ENCODE assay signal across 26 cellular contexts in the genomic region with DNA sequence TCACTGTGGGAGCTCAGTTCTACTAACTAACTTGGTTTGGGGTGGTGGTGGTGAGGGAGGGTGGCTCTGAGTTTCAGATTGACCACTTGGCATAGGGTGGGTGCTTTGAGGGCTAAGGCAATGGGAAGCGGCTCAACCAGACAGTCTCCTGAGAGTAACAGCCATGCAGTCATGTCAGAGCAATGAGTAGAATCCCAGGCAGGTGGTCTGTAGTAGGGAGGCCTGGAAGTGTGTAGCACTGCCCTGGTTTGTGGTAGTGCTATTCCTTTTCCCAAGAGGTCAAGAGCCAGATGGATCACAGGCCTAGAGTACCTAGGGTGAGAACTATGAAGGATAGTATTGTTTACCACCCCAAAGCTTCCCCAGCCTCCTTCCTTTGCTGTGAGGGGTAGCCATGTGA. TPM values are rescaled to one million over a fixed set of nuclear protein-coding genes. Genes with fewer than 3 reads are reported as not detected.
DNase-seq lines count a peak whose midpoint lies in the region; ATAC-seq, FAIRE-seq and TF ChIP-seq lines count a peak whose summit lies in the region.
"Had no signal": no experiment of that assay in that cellular context is flagged by ENCODE, and none has a peak within 500 bp of the region (broad histone marks: within the 10 kb centered on the region; RNA-seq: fewer than 3 reads in every experiment).

No MANE protein-coding gene starts in this region.

- H3K9ac ChIP-seq in H1 (replicated peaks in 1 of 4; ENCODE audit: extremely low read depth in 1 of 4, low read depth in 3 of 4, low read length in 3 of 4) (no peak overlapping the region; a peak in 1 of 7 replicates), neural progenitor cell (no peak overlapping the region), trophoblast cell (ENCODE audit: low read length) (no peak overlapping the region)
- H3K9ac ChIP-seq: BLaER1, GM23248 had no signal

- no peak for TF ChIP-seq EP300 in H1 (IDR thresholded peaks at IDR 0.05; ENCODE audit: borderline replicate concordance in 1 of 2, low read depth in 2 of 2, low read length in 2 of 2)

- CTCF ChIA-PET in H1 (lab: Charles Lee; ENCODE audit: partially characterized antibody) = no interaction called here

- H3F3A ChIP-seq in GM23338 (replicated peaks; ENCODE audit: low read depth) (no peaks in the 10 kb centered on the region), neural progenitor cell (ENCODE audit: low read depth) (no peaks in the 10 kb centered on the region)

- TF ChIP-seq RAD21 in H1 (IDR thresholded peaks at IDR 0.05 in 1 of 2, conservative IDR thresholded peaks at IDR 0.05 in 1 of 2; ENCODE audit: low read depth in 2 of 2, low read length in 2 of 2) = no peak

- H4K8ac ChIP-seq in H1 (ENCODE audit: extremely low read depth, insufficient read depth, low read length) (no peak overlapping the region), trophoblast cell (ENCODE audit: low read depth, low read length) (no peak overlapping the region)

- no peak overlapping the region for H3K27ac ChIP-seq in GM23338 (ENCODE audit: low read depth)
- no peak overlapping the region for H3K27ac ChIP-seq in H1 (ENCODE audit: low read depth, low read length)
- H3K27ac ChIP-seq in neural progenitor cell = no peak overlapping the region
- no peak overlapping the region for H3K27ac ChIP-seq in trophoblast cell (ENCODE audit: low read depth, low read length)
- no peak overlapping the region for H3K27ac ChIP-seq in body of pancreas
- H3K27ac ChIP-seq: 22Rv1, BLaER1, C4-2B, GM23248 had no signal

- H4K91ac ChIP-seq in H1 (replicated peaks; ENCODE audit: insufficient read length, low read length) (no peak overlapping the region), trophoblast cell (ENCODE audit: low read depth, low read length) (no peak overlapping the region)

- H3K27ac Mint-ChIP-seq in GM23338 = no peak overlapping the region
- peak overlapping the region; percentile 42 for H3K27ac Mint-ChIP-seq in neural progenitor cell
- H3K27ac Mint-ChIP-seq: B cell; CD8-positive, alpha-beta T cell; HFFc6 had no signal

- H2AK5ac ChIP-seq in H1 (ENCODE audit: low read depth, low read length) (no peak overlapping the region), trophoblast cell (ENCODE audit: low read length) (no peak overlapping the region)

- H3K79me1 ChIP-seq in H1 (ENCODE audit: low read depth, low read length) (no peaks in the 10 kb centered on the region), trophoblast cell (ENCODE audit: low read length) (no peaks in the 10 kb centered on the region)

- FAIRE-seq in H1 (lab: Jason Lieb, UNC) = no peak
- no peak for FAIRE-seq in frontal cortex (lab: Jason Lieb, UNC)
- FAIRE-seq: A204.1, D721Med, GM12878, GM19239, H54 had no signal

- H3K14ac ChIP-seq in H1 (ENCODE audit: insufficient read length) (no peak overlapping the region), trophoblast cell (ENCODE audit: low read length) (no peak overlapping the region)

- POLR2A ChIA-PET in H1 (lab: Charles Lee; ENCODE audit: partially characterized antibody) = no interaction called here

- no peak overlapping the region for H4K5ac ChIP-seq in H1 (ENCODE audit: insufficient read length, low read depth, low read length)

- H3K18ac ChIP-seq in H1 (ENCODE audit: extremely low read depth, low read length) (no peak overlapping the region), trophoblast cell (ENCODE audit: low read length) (no peak overlapping the region)

- no peaks in the 10 kb centered on the region for H4K20me1 ChIP-seq in GM23338 (replicated peaks; ENCODE audit: insufficient read depth)
- H4K20me1 ChIP-seq in H1 (replicated peaks in 1 of 2; ENCODE audit: control insufficient read depth in 1 of 2, insufficient read depth in 2 of 2, low read length in 2 of 2) = no peaks in the 10 kb centered on the region
- H4K20me1 ChIP-seq in neural progenitor cell (ENCODE audit: low read depth) = no peaks in the 10 kb centered on the region
- H4K20me1 ChIP-seq: BLaER1 had no signal

- no peak for ATAC-seq in GM23338
- ATAC-seq in body of pancreas = no peak
- ATAC-seq: CD8-positive, alpha-beta T cell; GM12878 had no signal

- no peaks in the 10 kb centered on the region for H3K23me2 ChIP-seq in H1 (ENCODE audit: low read depth, low read length)

- no peak overlapping the region for H2BK20ac ChIP-seq in H1 (ENCODE audit: low read length)

- intact Hi-C loops in body of pancreas (cut with DNase I) = no loop called here

- H2BK5ac ChIP-seq in H1 (ENCODE audit: low read depth, low read length) (no peak overlapping the region), trophoblast cell (ENCODE audit: low read depth, low read length, poor library complexity) (no peak overlapping the region)

- 100% methylated on average over 1 of the region's 1 CpG; no CpG with 5 or more reads in 1 of the 2 experiments for WGBS in H1 (ENCODE audit: extremely low coverage in 1 of 2, insufficient coverage in 1 of 2, insufficient read length in 1 of 2, insufficient replicate concordance in 2 of 2, low coverage in 1 of 2, low lambda C conversion rate in 2 of 2, missing lambda C conversion rate in 1 of 2), 2 experiments
- no CpG with 5 or more reads among the region's 1 CpG for WGBS in trophoblast cell (ENCODE audit: extremely low coverage, insufficient coverage, insufficient read length)
- WGBS in body of pancreas, 2 donors = 100% methylated on average over 1 of the region's 1 CpG

- no peaks in the 10 kb centered on the region for H3K4me1 ChIP-seq in GM23338 (ENCODE audit: insufficient read depth)
- H3K4me1 ChIP-seq in H1 (replicated peaks in 1 of 4; ENCODE audit: control insufficient read depth in 3 of 4, insufficient read depth in 4 of 4, low read length in 3 of 4) = peaks cover 0 to 3% (median 0%) of the 10 kb centered on the region in 4 experiments; a peak in 2 of 7 replicates
- H3K4me1 ChIP-seq in neural progenitor cell = no peaks in the 10 kb centered on the region
- peaks cover 0 to 2% of the 10 kb centered on the region in 2 experiments for H3K4me1 ChIP-seq in trophoblast cell (ENCODE audit: control insufficient read depth in 1 of 2, insufficient read depth in 2 of 2, low read length in 2 of 2)
- no peaks in the 10 kb centered on the region for H3K4me1 ChIP-seq in body of pancreas
- H3K4me1 ChIP-seq: BLaER1, HAP-1 had no signal

- no peak for TF ChIP-seq POLR2A in H1 (IDR thresholded peaks at IDR 0.05; ENCODE audit: control extremely low read depth in 1 of 2, low read depth in 2 of 2, low read length in 2 of 2)
- no peak for TF ChIP-seq POLR2A in body of pancreas (IDR thresholded peaks at IDR 0.05)

- no peak overlapping the region for H3K56ac ChIP-seq in H1 (replicated peaks; ENCODE audit: insufficient read length, low read depth, low read length)

- no peak overlapping the region for H3K4ac ChIP-seq in H1 (replicated peaks; ENCODE audit: insufficient read length, low read depth, low read length)
- no peak overlapping the region for H3K4ac ChIP-seq in trophoblast cell (ENCODE audit: low read depth, low read length)

- H3K36me3 Mint-ChIP-seq in GM23338 (ENCODE audit: low read depth) (no peaks in the 10 kb centered on the region), neural progenitor cell (no peaks in the 10 kb centered on the region)
- H3K36me3 Mint-ChIP-seq: CD4-positive, CD25-positive, alpha-beta regulatory T cell; CD8-positive, alpha-beta T cell had no signal

- H3K4me3 ChIP-seq in GM23338 (no peak overlapping the region), H1 (ENCODE audit: extremely low read depth in 1 of 4, insufficient read depth in 2 of 4, low read depth in 3 of 4, low read length in 4 of 4) (no peak overlapping the region), neural progenitor cell (no peak overlapping the region), trophoblast cell (ENCODE audit: low read depth, low read length) (no peak overlapping the region), body of pancreas (no peak overlapping the region)
- H3K4me3 ChIP-seq: BLaER1, GM12878, GM23248, HAP-1 had no signal

- no peak overlapping the region for H2BK15ac ChIP-seq in H1 (ENCODE audit: low read length)

- no peak overlapping the region for H2BK120ac ChIP-seq in H1 (replicated peaks; ENCODE audit: low read depth, low read length)
- H2BK120ac ChIP-seq in trophoblast cell (ENCODE audit: insufficient read depth, low read length, poor library complexity) = no peak overlapping the region

- H3K4me3 Mint-ChIP-seq in GM23338 (no peak overlapping the region), neural progenitor cell (no peak overlapping the region)
- H3K4me3 Mint-ChIP-seq: B cell; CD4-positive, CD25-positive, alpha-beta regulatory T cell; CD8-positive, alpha-beta T cell; HFFc6 had no signal

- H3K4me1 Mint-ChIP-seq in GM23338 (peaks cover 5% of the 10 kb centered on the region; the same call in 2 of the 3 replicates), neural progenitor cell (no peaks in the 10 kb centered on the region)
- H3K4me1 Mint-ChIP-seq: B cell had no signal

- H2AFZ ChIP-seq in GM23338 = peak overlapping the region; percentile 72
- H2AFZ ChIP-seq in H1 (ENCODE audit: low read length) = 0 out of 2 replicates have a peak overlapping the region, but pooled peaks have one; percentile 79
- no peak overlapping the region for H2AFZ ChIP-seq in neural progenitor cell (replicated peaks)
- no peak overlapping the region for H2AFZ ChIP-seq in trophoblast cell (ENCODE audit: insufficient read depth, low read length, poor library complexity)
- H2AFZ ChIP-seq: GM23248 had no signal

- H3K9me3 Mint-ChIP-seq in GM23338 (no peaks in the 10 kb centered on the region), neural progenitor cell (no peaks in the 10 kb centered on the region)
- H3K9me3 Mint-ChIP-seq: CD8-positive, alpha-beta T cell; HFFc6 had no signal

- H3K9me3 ChIP-seq in H1 (ENCODE audit: insufficient read depth in 2 of 2, low read depth in 1 of 2, low read length in 1 of 2) (no peaks in the 10 kb centered on the region), neural progenitor cell (ENCODE audit: low read depth) (no peaks in the 10 kb centered on the region), trophoblast cell (ENCODE audit: insufficient read depth, low read depth, low read length) (no peaks in the 10 kb centered on the region), body of pancreas (no peaks in the 10 kb centered on the region)
- H3K9me3 ChIP-seq: BLaER1, HAP-1 had no signal

- H3K36me3 ChIP-seq in GM23338 (ENCODE audit: insufficient read depth) (no peaks in the 10 kb centered on the region), H1 (ENCODE audit: control insufficient read depth in 2 of 4, insufficient read depth in 4 of 4, low read length in 3 of 4) (no peaks in the 10 kb centered on the region), neural progenitor cell (no peaks in the 10 kb centered on the region), trophoblast cell (ENCODE audit: control insufficient read depth in 1 of 2, insufficient read depth in 2 of 2, low read length in 2 of 2) (no peaks in the 10 kb centered on the region), body of pancreas (replicated peaks in 1 of 2; ENCODE audit: insufficient read depth in 1 of 2, low read depth in 2 of 2) (no peaks in the 10 kb centered on the region)
- H3K36me3 ChIP-seq: BLaER1, HAP-1 had no signal

- no peaks in the 10 kb centered on the region for H3K9me2 ChIP-seq in GM23338 (ENCODE audit: insufficient read depth)

- TF ChIP-seq CTCF in GM23338 (conservative IDR thresholded peaks at IDR 0.05; ENCODE audit: low read depth in 2 of 2) = no peak
- no peak for TF ChIP-seq CTCF in H1 (IDR thresholded peaks at IDR 0.05; ENCODE audit: control extremely low read depth in 1 of 3, insufficient read depth in 1 of 3, low read depth in 1 of 3, low read length in 3 of 3)
- no peak for TF ChIP-seq CTCF in neural progenitor cell (IDR thresholded peaks at IDR 0.05)
- no peak for TF ChIP-seq CTCF in body of pancreas (IDR thresholded peaks at IDR 0.05)

- no peak overlapping the region for H4K12ac ChIP-seq in trophoblast cell (ENCODE audit: low read depth, low read length)

- H3K23ac ChIP-seq in H1 (ENCODE audit: insufficient read length) (no peak overlapping the region), trophoblast cell (ENCODE audit: low read length) (peak overlapping the region; percentile 2)

- DNase-seq in GM23338 (ENCODE audit: low spot score) (no peak), H1 (ENCODE audit: low read depth in 1 of 2, low spot score in 2 of 2) (no peak), neural progenitor cell (ENCODE audit: low spot score) (no peak), trophoblast cell (no peak), hepatic stellate cell (ENCODE audit: low spot score) (no peak), cerebellar cortex (ENCODE audit: low spot score) (no peak), body of pancreas (no peak), frontal cortex (ENCODE audit: low spot score in 2 of 2) (no peak)
- DNase-seq: CD4-positive, CD25-positive, alpha-beta regulatory T cell; CD8-positive, alpha-beta T cell; DMS 273 treated with DMSO at 0.1 percent for 48 hours; DMS79; EL; GDM1; GM23248; HFFc6 had no signal

- H3K27me3 Mint-ChIP-seq in GM23338 (ENCODE audit: insufficient read depth, low read depth, poor library complexity) = peaks cover 1% of the 10 kb centered on the region
- peaks cover 4% of the 10 kb centered on the region for H3K27me3 Mint-ChIP-seq in neural progenitor cell (ENCODE audit: insufficient read depth, low read depth)

- no peaks in the 10 kb centered on the region for H3K27me3 ChIP-seq in GM23338 (ENCODE audit: insufficient read depth)
- H3K27me3 ChIP-seq in H1 (replicated peaks in 1 of 4; ENCODE audit: control insufficient read depth in 3 of 4, extremely low read depth in 1 of 4, insufficient read depth in 3 of 4, low read length in 3 of 4) = no peaks in the 10 kb centered on the region
- no peaks in the 10 kb centered on the region for H3K27me3 ChIP-seq in neural progenitor cell
- no peaks in the 10 kb centered on the region for H3K27me3 ChIP-seq in trophoblast cell (ENCODE audit: insufficient read depth, low read length)
- no peaks in the 10 kb centered on the region for H3K27me3 ChIP-seq in body of pancreas
- H3K27me3 ChIP-seq: BLaER1 had no signal

- H3K4me2 ChIP-seq in GM23338 (no peak overlapping the region), H1 (ENCODE audit: insufficient read depth in 1 of 2, low read depth in 2 of 2, low read length in 2 of 2) (no peak overlapping the region), neural progenitor cell (no peak overlapping the region), trophoblast cell (ENCODE audit: low read length) (no peak overlapping the region)
- H3K4me2 ChIP-seq: BLaER1 had no signal

- H2BK12ac ChIP-seq in H1 (ENCODE audit: low read depth, low read length) (no peak overlapping the region), trophoblast cell (ENCODE audit: low read length) (no peak overlapping the region)

- H3K79me2 ChIP-seq in GM23338 (replicated peaks; ENCODE audit: insufficient read depth) = no peaks in the 10 kb centered on the region
- H3K79me2 ChIP-seq in H1 (ENCODE audit: control insufficient read depth in 1 of 2, insufficient read depth in 2 of 2, low read length in 2 of 2) = no peaks in the 10 kb centered on the region
- no peaks in the 10 kb centered on the region for H3K79me2 ChIP-seq in neural progenitor cell (ENCODE audit: low read depth)
- H3K79me2 ChIP-seq in trophoblast cell (ENCODE audit: control insufficient read depth, insufficient read depth, low read length, poor library complexity) = no peaks in the 10 kb centered on the region

RNA-seq across cellular contexts. Expression of gene RAPH1, which starts 18.7 kb away (rescaled TPM):
- 36.2 and 39.1 TPM in 2 replicates for total RNA-seq in GM23338 (2014; rRNA removed; shearing (Covaris generic))
- polyA plus RNA-seq in GM23338 (2016; fragmentation: Nextera tagmentation; extraction: Ambion mirVana) (5.0 and 6.6 TPM in 2 replicates), H1 (2011; rRNA removed) (3.5 and 3.8 TPM in 2 replicates)
- 27.4 and 28.3 TPM in 2 replicates for total RNA-seq in H1 (2021; fragmentation: NEBNext Ultra II Directional; extraction: Animal tissue kit (Norgen Biotek cat#: 25700))
- polyA plus RNA-seq in H1 (2011; cell fraction: cytosol; rRNA removed) = 3.3 TPM
- polyA plus RNA-seq in H1 (2011; cell fraction: nucleus; rRNA removed) = 4.8 TPM
- polyA plus RNA-seq in H1 (2012, experiment 1 of 2) = 4.9 to 9.0 TPM (median 7.0 TPM) in 4 replicates
- 1.2 TPM for polyA plus RNA-seq in H1 (2012, experiment 2 of 2)
- polyA plus RNA-seq in H1 (2013, experiment 1 of 2) = 7.7 TPM
- polyA plus RNA-seq in H1 (2013, experiment 2 of 2) = 7.4 TPM
- polyA minus RNA-seq in H1 (2011; rRNA and poly(A)+ RNA removed) = 16.2 and 20.9 TPM in 2 replicates
- polyA minus RNA-seq in H1 (2011; cell fraction: cytosol; rRNA and poly(A)+ RNA removed) = 13.5 TPM
- 13.7 TPM for polyA minus RNA-seq in H1 (2011; cell fraction: nucleus; rRNA and poly(A)+ RNA removed)
- total RNA-seq in neural progenitor cell (ENCODE audit: low replicate concordance) (9.3 and 11.2 TPM in 2 replicates), body of pancreas (10 to 100 TPM; 11.9 TPM), frontal cortex (35.9 TPM)
- polyA plus RNA-seq in trophoblast cell (2013) = 22.5 and 22.9 TPM in 2 replicates
- total RNA-seq: B cell had no signal

Comparison
In these comparisons a context has a peak if more than half of its experiments do, and no peak if none do; other contexts are left out.
1. H2AFZ ChIP-seq: peak in GM23338 (single experiment) and H1 (single experiment); none in neural progenitor cell (single experiment) and trophoblast cell (single experiment).